Comparison of ENCODE assay signal across 8 cellular contexts in genomic region chr16:48366165-48367093, GRCh38. TPM values are rescaled to one million over a fixed set of nuclear protein-coding genes. Genes with fewer than 3 reads are reported as not detected.
DNase-seq lines count a peak whose midpoint lies in the region; ATAC-seq and TF ChIP-seq lines count a peak whose summit lies in the region.

No MANE protein-coding gene starts in this region.

- no peak for TF ChIP-seq CTCF in KMS-11 (conservative IDR thresholded peaks at IDR 0.05; ENCODE audit: low read depth, low read length)

- no peak overlapping the region for H3K4me3 ChIP-seq in KMS-11 (IDR thresholded peaks at IDR 0.05; ENCODE audit: insufficient read depth, low read depth, low read length)

- peak overlapping the region; percentile 95 for H3K27ac Mint-ChIP-seq in T-helper 17 cell

- no peaks in the 10 kb centered on the region for H3K27me3 ChIP-seq in KMS-11 (ENCODE audit: insufficient read depth, low read depth)

- H3K36me3 Mint-ChIP-seq in T-helper 17 cell (ENCODE audit: low read depth): no peaks in the 10 kb centered on the region

- H3K4me2 ChIP-seq in KMS-11: peak overlapping the region; percentile 85

- peak; percentile 85 for ATAC-seq in T-helper 17 cell

- no peaks in the 10 kb centered on the region for H3K36me3 ChIP-seq in KMS-11 (ENCODE audit: insufficient read depth)

- H3K4me3 Mint-ChIP-seq in T-helper 17 cell: peak overlapping the region; percentile 97

- H3K9ac ChIP-seq in KMS-11: peak overlapping the region; percentile 82

- peak overlapping the region; percentile 90 for H3K27ac ChIP-seq in KMS-11

- no peaks in the 10 kb centered on the region for H3K9me3 ChIP-seq in T-helper 17 cell (ENCODE audit: control insufficient read depth, low read length, poor library complexity, severe bottlenecking)

- H3K4me1 ChIP-seq in KMS-11 (ENCODE audit: low read depth, poor library complexity, severe bottlenecking): peaks cover 56% of the 10 kb centered on the region

- H3K79me2 ChIP-seq in KMS-11 (ENCODE audit: insufficient read depth, low read depth): peaks cover 93% of the 10 kb centered on the region

- DNase-seq in NCI-H1436 (lab: John Stamatoyannopoulos, UW): peak; percentile 51
- no peak for DNase-seq in NCI-H1436 treated with DMSO at 0.1 percent for 48 hours (lab: John Stamatoyannopoulos, UW)
- peak; percentile 94 for DNase-seq in H4 (ENCODE audit: low spot score)
- DNase-seq in T-helper 17 cell: peak in 1 of 3 donors; percentile 39
- DNase-seq in central memory CD4-positive, alpha-beta T cell: peak; percentile 67
- DNase-seq in left kidney (ENCODE audit: low read depth, low spot score): peak; percentile 59
- peak; percentile 60 for DNase-seq in stimulated activated CD8-positive, alpha-beta memory T cell treated with anti-CD3 and anti-CD28 coated beads, Interleukin-4, amount 100 ng/mL, for 48 hours

- H4K20me1 ChIP-seq in KMS-11 (ENCODE audit: insufficient read depth): peaks cover 25% of the 10 kb centered on the region

- peaks cover 28% of the 10 kb centered on the region for H3K4me1 Mint-ChIP-seq in T-helper 17 cell

- H3K27me3 Mint-ChIP-seq in T-helper 17 cell: no peaks in the 10 kb centered on the region

- peak overlapping the region; percentile 35 for H2AFZ ChIP-seq in KMS-11 (ENCODE audit: low read depth)

RNA-seq across cellular contexts. Expression of gene SIAH1, which starts 18.8 kb away (rescaled TPM):
- total RNA-seq in H4 (2014; rRNA removed; shearing (Covaris generic)): 38.3 and 41.1 TPM in 2 replicates
- 10 to 100 TPM; 36.4 to 41.2 TPM for total RNA-seq in T-helper 17 cell
